Comparison of ENCODE assay signal across 2 cellular contexts in the genomic region with DNA sequence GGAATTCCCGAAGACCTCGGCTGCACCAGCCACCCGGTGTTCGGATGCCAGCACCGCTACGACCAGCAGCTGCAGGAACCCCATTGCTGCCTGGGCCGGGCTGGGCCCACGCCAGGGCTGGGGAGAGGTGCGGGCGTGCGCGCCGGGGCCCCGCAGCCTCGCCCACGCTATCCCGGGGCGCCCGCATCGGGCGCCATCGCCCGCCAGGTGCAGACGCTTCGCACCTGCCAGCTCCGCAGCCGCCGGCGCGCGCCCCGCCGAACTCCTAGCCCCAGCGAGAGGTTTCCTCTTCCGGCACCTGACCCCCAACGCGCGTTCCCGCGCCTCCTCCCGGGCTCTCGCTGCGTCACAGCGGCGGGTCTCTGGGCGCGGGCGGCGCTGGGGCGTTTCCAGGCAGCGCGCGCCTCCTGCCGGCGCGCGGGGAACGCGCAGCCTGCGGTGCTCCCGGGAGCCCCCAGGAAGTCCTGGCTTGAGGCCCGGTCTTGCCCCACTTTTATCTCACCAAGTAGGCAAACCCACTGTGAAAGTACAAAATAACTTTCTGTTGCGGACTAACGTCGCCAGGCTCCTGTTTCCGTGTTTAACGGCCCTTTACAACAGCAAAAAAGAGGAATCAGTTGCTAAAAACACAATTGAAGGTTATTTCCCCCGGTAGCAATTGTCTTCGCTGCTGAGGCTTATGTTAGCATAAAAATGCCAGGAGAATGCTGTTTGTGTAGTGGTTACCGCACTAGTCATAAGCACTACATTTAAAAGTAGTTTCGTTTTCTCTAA.
TF ChIP-seq lines count a peak whose summit lies in the region.

A gene with protein sequence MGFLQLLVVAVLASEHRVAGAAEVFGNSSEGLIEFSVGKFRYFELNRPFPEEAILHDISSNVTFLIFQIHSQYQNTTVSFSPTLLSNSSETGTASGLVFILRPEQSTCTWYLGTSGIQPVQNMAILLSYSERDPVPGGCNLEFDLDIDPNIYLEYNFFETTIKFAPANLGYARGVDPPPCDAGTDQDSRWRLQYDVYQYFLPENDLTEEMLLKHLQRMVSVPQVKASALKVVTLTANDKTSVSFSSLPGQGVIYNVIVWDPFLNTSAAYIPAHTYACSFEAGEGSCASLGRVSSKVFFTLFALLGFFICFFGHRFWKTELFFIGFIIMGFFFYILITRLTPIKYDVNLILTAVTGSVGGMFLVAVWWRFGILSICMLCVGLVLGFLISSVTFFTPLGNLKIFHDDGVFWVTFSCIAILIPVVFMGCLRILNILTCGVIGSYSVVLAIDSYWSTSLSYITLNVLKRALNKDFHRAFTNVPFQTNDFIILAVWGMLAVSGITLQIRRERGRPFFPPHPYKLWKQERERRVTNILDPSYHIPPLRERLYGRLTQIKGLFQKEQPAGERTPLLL (minus strand): TSS at position 300 of the 774 bp plus-strand sequence. CDS start 216 bp downstream, at position 84.

TF ChIP-seq in A549, 52 proteins besides CTCF, POLR2A, EP300 and RAD21 (continued from another document and continues in another):
- TF ChIP-seq FOSB (CRISPR knock-in tag; IDR thresholded peaks at IDR 0.05) (no peak), RCOR1 (IDR thresholded peaks at IDR 0.05; ENCODE audit: low read depth, low read length) (no peak), HOXB5 (CRISPR knock-in tag; IDR thresholded peaks at IDR 0.05) (no peak), RARB (CRISPR knock-in tag; IDR thresholded peaks at IDR 0.05) (no peak), CBX8 (IDR thresholded peaks at IDR 0.05) (no peak), RFX5 (IDR thresholded peaks at IDR 0.05) (no peak), ZFP36 (IDR thresholded peaks at IDR 0.05; ENCODE audit: borderline replicate concordance, partially characterized antibody) (no peak), TP53 (CRISPR knock-in tag; IDR thresholded peaks at IDR 0.05) (no peak), MAZ (IDR thresholded peaks at IDR 0.05; ENCODE audit: borderline replicate concordance, low read depth, low read length) (no peak), ESRRA (IDR thresholded peaks at IDR 0.05; ENCODE audit: borderline replicate concordance, low read length) (0 out of 2 replicates have a peak, but pooled peaks have one; percentile 34), CHD4 (IDR thresholded peaks at IDR 0.05; ENCODE audit: borderline replicate concordance) (no peak), RNF2 (IDR thresholded peaks at IDR 0.05; ENCODE audit: borderline replicate concordance, low read depth) (no peak), CEBPB (IDR thresholded peaks at IDR 0.05) (no peak), ZNF302 (CRISPR knock-in tag; IDR thresholded peaks at IDR 0.05) (no peak), HOXB13 (CRISPR knock-in tag; IDR thresholded peaks at IDR 0.05; ENCODE audit: low read depth) (no peak), CHD2 (IDR thresholded peaks at IDR 0.05; ENCODE audit: low read length, partially characterized antibody) (no peak), ZSCAN20 (CRISPR knock-in tag; IDR thresholded peaks at IDR 0.05) (no peak), GATA3 (IDR thresholded peaks at IDR 0.05; ENCODE audit: borderline replicate concordance) (no peak), NPAS2 (CRISPR knock-in tag; IDR thresholded peaks at IDR 0.05; ENCODE audit: borderline replicate concordance) (no peak), ZC3H11A (IDR thresholded peaks at IDR 0.05) (no peak), HOXA7 (CRISPR knock-in tag; IDR thresholded peaks at IDR 0.05) (no peak), KDM5A (IDR thresholded peaks at IDR 0.05) (peak; percentile 60; the same call in 1 of the 2 replicates), SMC3 (IDR thresholded peaks at IDR 0.05) (peak; percentile 84), PHF8 (IDR thresholded peaks at IDR 0.05; ENCODE audit: borderline replicate concordance, low read depth) (peak; percentile 59), HDAC2 (IDR thresholded peaks at IDR 0.05) (no peak), BHLHE40 (IDR thresholded peaks at IDR 0.05; ENCODE audit: low read depth, low read length) (no peak), MAFK (IDR thresholded peaks at IDR 0.05; ENCODE audit: partially characterized antibody) (no peak)
- TF ChIP-seq, protein P1, sequence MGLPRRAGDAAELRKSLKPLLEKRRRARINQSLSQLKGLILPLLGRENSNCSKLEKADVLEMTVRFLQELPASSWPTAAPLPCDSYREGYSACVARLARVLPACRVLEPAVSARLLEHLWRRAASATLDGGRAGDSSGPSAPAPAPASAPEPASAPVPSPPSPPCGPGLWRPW (IDR thresholded peaks at IDR 0.05), result no peak
- TF ChIP-seq, protein P2, sequence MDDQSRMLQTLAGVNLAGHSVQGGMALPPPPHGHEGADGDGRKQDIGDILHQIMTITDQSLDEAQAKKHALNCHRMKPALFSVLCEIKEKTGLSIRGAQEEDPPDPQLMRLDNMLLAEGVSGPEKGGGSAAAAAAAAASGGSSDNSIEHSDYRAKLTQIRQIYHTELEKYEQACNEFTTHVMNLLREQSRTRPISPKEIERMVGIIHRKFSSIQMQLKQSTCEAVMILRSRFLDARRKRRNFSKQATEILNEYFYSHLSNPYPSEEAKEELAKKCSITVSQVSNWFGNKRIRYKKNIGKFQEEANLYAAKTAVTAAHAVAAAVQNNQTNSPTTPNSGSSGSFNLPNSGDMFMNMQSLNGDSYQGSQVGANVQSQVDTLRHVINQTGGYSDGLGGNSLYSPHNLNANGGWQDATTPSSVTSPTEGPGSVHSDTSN (IDR thresholded peaks at IDR 0.05), result no peak
- TF ChIP-seq, protein P3, sequence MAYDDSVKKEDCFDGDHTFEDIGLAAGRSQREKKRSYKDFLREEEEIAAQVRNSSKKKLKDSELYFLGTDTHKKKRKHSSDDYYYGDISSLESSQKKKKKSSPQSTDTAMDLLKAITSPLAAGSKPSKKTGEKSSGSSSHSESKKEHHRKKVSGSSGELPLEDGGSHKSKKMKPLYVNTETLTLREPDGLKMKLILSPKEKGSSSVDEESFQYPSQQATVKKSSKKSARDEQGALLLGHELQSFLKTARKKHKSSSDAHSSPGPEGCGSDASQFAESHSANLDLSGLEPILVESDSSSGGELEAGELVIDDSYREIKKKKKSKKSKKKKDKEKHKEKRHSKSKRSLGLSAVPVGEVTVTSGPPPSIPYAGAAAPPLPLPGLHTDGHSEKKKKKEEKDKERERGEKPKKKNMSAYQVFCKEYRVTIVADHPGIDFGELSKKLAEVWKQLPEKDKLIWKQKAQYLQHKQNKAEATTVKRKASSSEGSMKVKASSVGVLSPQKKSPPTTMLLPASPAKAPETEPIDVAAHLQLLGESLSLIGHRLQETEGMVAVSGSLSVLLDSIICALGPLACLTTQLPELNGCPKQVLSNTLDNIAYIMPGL (CRISPR knock-in tag; IDR thresholded peaks at IDR 0.05; ENCODE audit: borderline replicate concordance), result no peak; the same call in 1 of the 2 replicates
- TF ChIP-seq, protein P4, sequence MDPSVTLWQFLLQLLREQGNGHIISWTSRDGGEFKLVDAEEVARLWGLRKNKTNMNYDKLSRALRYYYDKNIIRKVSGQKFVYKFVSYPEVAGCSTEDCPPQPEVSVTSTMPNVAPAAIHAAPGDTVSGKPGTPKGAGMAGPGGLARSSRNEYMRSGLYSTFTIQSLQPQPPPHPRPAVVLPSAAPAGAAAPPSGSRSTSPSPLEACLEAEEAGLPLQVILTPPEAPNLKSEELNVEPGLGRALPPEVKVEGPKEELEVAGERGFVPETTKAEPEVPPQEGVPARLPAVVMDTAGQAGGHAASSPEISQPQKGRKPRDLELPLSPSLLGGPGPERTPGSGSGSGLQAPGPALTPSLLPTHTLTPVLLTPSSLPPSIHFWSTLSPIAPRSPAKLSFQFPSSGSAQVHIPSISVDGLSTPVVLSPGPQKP (IDR thresholded peaks at IDR 0.05; ENCODE audit: low read depth, low read length), result no peak
- TF ChIP-seq, protein P5, sequence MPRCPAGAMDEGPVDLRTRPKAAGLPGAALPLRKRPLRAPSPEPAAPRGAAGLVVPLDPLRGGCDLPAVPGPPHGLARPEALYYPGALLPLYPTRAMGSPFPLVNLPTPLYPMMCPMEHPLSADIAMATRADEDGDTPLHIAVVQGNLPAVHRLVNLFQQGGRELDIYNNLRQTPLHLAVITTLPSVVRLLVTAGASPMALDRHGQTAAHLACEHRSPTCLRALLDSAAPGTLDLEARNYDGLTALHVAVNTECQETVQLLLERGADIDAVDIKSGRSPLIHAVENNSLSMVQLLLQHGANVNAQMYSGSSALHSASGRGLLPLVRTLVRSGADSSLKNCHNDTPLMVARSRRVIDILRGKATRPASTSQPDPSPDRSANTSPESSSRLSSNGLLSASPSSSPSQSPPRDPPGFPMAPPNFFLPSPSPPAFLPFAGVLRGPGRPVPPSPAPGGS (IDR thresholded peaks at IDR 0.05), result peak; percentile 68; the same call in 1 of the 3 replicates

TF ChIP-seq in K562, 482 proteins besides CTCF, POLR2A, EP300 and RAD21 (continues in another document):
- TF ChIP-seq, protein P6, sequence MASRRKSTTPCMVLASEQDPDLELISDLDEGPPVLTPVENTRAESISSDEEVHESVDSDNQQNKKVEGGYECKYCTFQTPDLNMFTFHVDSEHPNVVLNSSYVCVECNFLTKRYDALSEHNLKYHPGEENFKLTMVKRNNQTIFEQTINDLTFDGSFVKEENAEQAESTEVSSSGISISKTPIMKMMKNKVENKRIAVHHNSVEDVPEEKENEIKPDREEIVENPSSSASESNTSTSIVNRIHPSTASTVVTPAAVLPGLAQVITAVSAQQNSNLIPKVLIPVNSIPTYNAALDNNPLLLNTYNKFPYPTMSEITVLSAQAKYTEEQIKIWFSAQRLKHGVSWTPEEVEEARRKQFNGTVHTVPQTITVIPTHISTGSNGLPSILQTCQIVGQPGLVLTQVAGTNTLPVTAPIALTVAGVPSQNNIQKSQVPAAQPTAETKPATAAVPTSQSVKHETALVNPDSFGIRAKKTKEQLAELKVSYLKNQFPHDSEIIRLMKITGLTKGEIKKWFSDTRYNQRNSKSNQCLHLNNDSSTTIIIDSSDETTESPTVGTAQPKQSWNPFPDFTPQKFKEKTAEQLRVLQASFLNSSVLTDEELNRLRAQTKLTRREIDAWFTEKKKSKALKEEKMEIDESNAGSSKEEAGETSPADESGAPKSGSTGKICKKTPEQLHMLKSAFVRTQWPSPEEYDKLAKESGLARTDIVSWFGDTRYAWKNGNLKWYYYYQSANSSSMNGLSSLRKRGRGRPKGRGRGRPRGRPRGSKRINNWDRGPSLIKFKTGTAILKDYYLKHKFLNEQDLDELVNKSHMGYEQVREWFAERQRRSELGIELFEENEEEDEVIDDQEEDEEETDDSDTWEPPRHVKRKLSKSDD (conservative IDR thresholded peaks at IDR 0.05; ENCODE audit: low read length), result no peak
- TF ChIP-seq NONO (IDR thresholded peaks at IDR 0.05; ENCODE audit: low read depth in 2 of 2, low read length in 1 of 2) (peak; percentile 62 to 90), ZKSCAN1 (IDR thresholded peaks at IDR 0.05; ENCODE audit: low read depth, low read length) (peak; percentile 62), EGR1 (conservative IDR thresholded peaks at IDR 0.05) (0 out of 2 replicates have a peak, but pooled peaks have one; percentile 40), BCOR (IDR thresholded peaks at IDR 0.05) (no peak), CAMTA2 (CRISPR knock-in tag; conservative IDR thresholded peaks at IDR 0.05) (no peak), GABPB1 (CRISPR knock-in tag; IDR thresholded peaks at IDR 0.05) (peak; percentile 74), CBX3 (IDR thresholded peaks at IDR 0.05; ENCODE audit: borderline replicate concordance in 1 of 2, low read length in 2 of 2) (no peak), TRIM24 (IDR thresholded peaks at IDR 0.05) (no peak), BHLHE40 (IDR thresholded peaks at IDR 0.05; ENCODE audit: low read length) (peak; percentile 82), ZNF696 (CRISPR knock-in tag; conservative IDR thresholded peaks at IDR 0.05) (no peak), ZNF134 (CRISPR knock-in tag; conservative IDR thresholded peaks at IDR 0.05) (no peak), ZNF165 (CRISPR knock-in tag; IDR thresholded peaks at IDR 0.05; ENCODE audit: borderline replicate concordance) (no peak), SIRT6 (IDR thresholded peaks at IDR 0.05; ENCODE audit: low read depth, low read length) (no peak), ZNF311 (CRISPR knock-in tag; IDR thresholded peaks at IDR 0.05) (no peak), SMAD4 (CRISPR knock-in tag; conservative IDR thresholded peaks at IDR 0.05) (peak; percentile 82), HNRNPLL (IDR thresholded peaks at IDR 0.05; ENCODE audit: low read depth, low read length, poor library complexity, severe bottlenecking) (peak; percentile 44), ADNP (tag; IDR thresholded peaks at IDR 0.05) (no peak), MCM3 (IDR thresholded peaks at IDR 0.05) (no peak)
- TF ChIP-seq, protein P7, sequence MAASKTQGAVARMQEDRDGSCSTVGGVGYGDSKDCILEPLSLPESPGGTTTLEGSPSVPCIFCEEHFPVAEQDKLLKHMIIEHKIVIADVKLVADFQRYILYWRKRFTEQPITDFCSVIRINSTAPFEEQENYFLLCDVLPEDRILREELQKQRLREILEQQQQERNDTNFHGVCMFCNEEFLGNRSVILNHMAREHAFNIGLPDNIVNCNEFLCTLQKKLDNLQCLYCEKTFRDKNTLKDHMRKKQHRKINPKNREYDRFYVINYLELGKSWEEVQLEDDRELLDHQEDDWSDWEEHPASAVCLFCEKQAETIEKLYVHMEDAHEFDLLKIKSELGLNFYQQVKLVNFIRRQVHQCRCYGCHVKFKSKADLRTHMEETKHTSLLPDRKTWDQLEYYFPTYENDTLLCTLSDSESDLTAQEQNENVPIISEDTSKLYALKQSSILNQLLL (CRISPR knock-in tag; IDR thresholded peaks at IDR 0.05; ENCODE audit: borderline replicate concordance), result no peak
- TF ChIP-seq, protein P8, sequence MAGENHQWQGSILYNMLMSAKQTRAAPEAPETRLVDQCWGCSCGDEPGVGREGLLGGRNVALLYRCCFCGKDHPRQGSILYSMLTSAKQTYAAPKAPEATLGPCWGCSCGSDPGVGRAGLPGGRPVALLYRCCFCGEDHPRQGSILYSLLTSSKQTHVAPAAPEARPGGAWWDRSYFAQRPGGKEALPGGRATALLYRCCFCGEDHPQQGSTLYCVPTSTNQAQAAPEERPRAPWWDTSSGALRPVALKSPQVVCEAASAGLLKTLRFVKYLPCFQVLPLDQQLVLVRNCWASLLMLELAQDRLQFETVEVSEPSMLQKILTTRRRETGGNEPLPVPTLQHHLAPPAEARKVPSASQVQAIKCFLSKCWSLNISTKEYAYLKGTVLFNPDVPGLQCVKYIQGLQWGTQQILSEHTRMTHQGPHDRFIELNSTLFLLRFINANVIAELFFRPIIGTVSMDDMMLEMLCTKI (IDR thresholded peaks at IDR 0.05; ENCODE audit: partially characterized antibody), result no peak
- TF ChIP-seq, protein P9, sequence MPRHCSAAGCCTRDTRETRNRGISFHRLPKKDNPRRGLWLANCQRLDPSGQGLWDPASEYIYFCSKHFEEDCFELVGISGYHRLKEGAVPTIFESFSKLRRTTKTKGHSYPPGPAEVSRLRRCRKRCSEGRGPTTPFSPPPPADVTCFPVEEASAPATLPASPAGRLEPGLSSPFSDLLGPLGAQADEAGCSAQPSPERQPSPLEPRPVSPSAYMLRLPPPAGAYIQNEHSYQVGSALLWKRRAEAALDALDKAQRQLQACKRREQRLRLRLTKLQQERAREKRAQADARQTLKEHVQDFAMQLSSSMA (CRISPR knock-in tag; IDR thresholded peaks at IDR 0.05), result no peak
- TF ChIP-seq, protein P10, sequence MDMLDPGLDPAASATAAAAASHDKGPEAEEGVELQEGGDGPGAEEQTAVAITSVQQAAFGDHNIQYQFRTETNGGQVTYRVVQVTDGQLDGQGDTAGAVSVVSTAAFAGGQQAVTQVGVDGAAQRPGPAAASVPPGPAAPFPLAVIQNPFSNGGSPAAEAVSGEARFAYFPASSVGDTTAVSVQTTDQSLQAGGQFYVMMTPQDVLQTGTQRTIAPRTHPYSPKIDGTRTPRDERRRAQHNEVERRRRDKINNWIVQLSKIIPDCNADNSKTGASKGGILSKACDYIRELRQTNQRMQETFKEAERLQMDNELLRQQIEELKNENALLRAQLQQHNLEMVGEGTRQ (CRISPR knock-in tag; IDR thresholded peaks at IDR 0.05), result peak; percentile 69
